In genomic region chr2:162022290-162022945, GRCh38 we compare ENCODE assay signal across 1 cellular context.
TF ChIP-seq lines count a peak whose summit lies in the region.

No MANE protein-coding gene starts in this region.

TF ChIP-seq in SK-N-SH treated with all-trans-retinoic acid at 6 μM for 48 hours, 23 proteins besides CTCF, POLR2A, EP300 and RAD21 (continued from another document):
- TF ChIP-seq RARB (CRISPR knock-in tag; IDR thresholded peaks at IDR 0.05), result no peak
- no peak for TF ChIP-seq ZNF565 (CRISPR knock-in tag; conservative IDR thresholded peaks at IDR 0.05; ENCODE audit: low read depth)
- no peak for TF ChIP-seq PPARA (CRISPR knock-in tag; IDR thresholded peaks at IDR 0.05; ENCODE audit: borderline replicate concordance)
- TF ChIP-seq SNAI2 (CRISPR knock-in tag; IDR thresholded peaks at IDR 0.05), result no peak
